ENCODE assay signal across 17 cellular contexts in the genomic region with DNA sequence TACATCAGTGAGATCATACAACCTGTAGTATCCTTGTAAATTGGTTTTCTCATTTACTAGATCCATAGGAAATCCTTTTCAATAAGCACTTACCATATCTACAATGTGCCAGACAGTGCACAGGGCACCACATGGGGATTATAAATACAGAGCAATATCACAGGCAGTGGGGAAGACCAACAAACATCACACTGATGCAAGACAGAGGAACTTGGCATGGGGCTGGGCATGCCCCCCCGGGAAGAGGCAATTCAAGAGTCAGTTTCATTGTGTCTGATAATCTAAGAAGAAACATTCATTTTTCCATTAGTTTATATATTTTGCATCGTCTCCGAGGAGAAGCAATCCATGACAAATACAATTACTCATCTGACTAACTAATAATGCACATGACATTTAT. TPM values are rescaled to one million over a fixed set of nuclear protein-coding genes. Genes with fewer than 3 reads are reported as not detected.
DNase-seq lines count a peak whose midpoint lies in the region; ATAC-seq, FAIRE-seq and TF ChIP-seq lines count a peak whose summit lies in the region.
"Had no signal": no experiment of that assay in that cellular context is flagged by ENCODE, and none has a peak within 500 bp of the region (broad histone marks: within the 10 kb centered on the region; RNA-seq: fewer than 3 reads in every experiment).

No MANE protein-coding gene starts in this region.

- H3K27ac Mint-ChIP-seq in chondrocyte (ENCODE audit: unreplicated experiment): peak overlapping the region; percentile 10
- H3K27ac Mint-ChIP-seq in CD14-positive monocyte: no peak overlapping the region
- H3K27ac Mint-ChIP-seq: CD8-positive, alpha-beta memory T cell had no signal

- H4K8ac ChIP-seq in mesendoderm (ENCODE audit: low read depth, low read length): no peak overlapping the region

- WGBS in A549 (ENCODE audit: missing lambda C conversion rate): 71% methylated on average over 3 of the region's 3 CpGs
- no CpG with 5 or more reads among the region's 3 CpGs for WGBS in mesendoderm (ENCODE audit: extremely low coverage, insufficient coverage, low lambda C conversion rate)
- 55% methylated on average over 3 of the region's 3 CpGs for WGBS in suprapubic skin

- no peak for DNase-seq in A549 (ENCODE audit: low read depth in 1 of 2, low spot score in 1 of 2)
- DNase-seq in MG63: peak; percentile 59
- DNase-seq in chondrocyte (ENCODE audit: low spot score): no peak
- DNase-seq in mesendoderm: peak; percentile 46
- DNase-seq in left ventricle myocardium superior: no peak
- DNase-seq in suprapubic skin (ENCODE audit: low spot score in 2 of 2): no peak
- DNase-seq in CD14-positive monocyte (ENCODE audit: low spot score): no peak
- DNase-seq in H7: no peak
- DNase-seq: CD8-positive, alpha-beta memory T cell; GF-D8; NCI-H1436; NCI-H2081 treated with DMSO at 0.1 percent for 48 hours; NCI-H2227 treated with DMSO at 0.1 percent for 48 hours; SHP77 had no signal

- no peak overlapping the region for H3K56ac ChIP-seq in mesendoderm (ENCODE audit: low read length)

- TF ChIP-seq EP300 in A549 (IDR thresholded peaks at IDR 0.05): no peak
- TF ChIP-seq EP300 in suprapubic skin (IDR thresholded peaks at IDR 0.05): no peak

- no peak for TF ChIP-seq CTCF in A549 (IDR thresholded peaks at IDR 0.05)
- no peak for TF ChIP-seq CTCF in chondrocyte (IDR thresholded peaks at IDR 0.05)
- no peak for TF ChIP-seq CTCF in suprapubic skin (IDR thresholded peaks at IDR 0.05)
- no peak for TF ChIP-seq CTCF in CD14-positive monocyte (IDR thresholded peaks at IDR 0.05)

- H4K5ac ChIP-seq in mesendoderm (ENCODE audit: low read length): no peak overlapping the region

- CTCF ChIA-PET in A549 (lab: Yijun Ruan, JAX): interaction anchor here (1.8 kb wide), 1 partner anchor 46 kb away, joined by 5 read pairs; no protein-coding TSS in a partner anchor

- intact Hi-C loops in left ventricle myocardium superior (cut with micrococcal nuclease) (no loop called here), CD14-positive monocyte (cut with micrococcal nuclease) (no loop called here)

- H3K79me2 ChIP-seq in mesendoderm (ENCODE audit: control insufficient read depth, insufficient read depth, low read length): peaks cover 9% of the 10 kb centered on the region

- H3K9me3 ChIP-seq in A549 (peaks cover 9% of the 10 kb centered on the region), MG63 (no peaks in the 10 kb centered on the region), suprapubic skin (no peaks in the 10 kb centered on the region)

- H3K9ac ChIP-seq in mesendoderm (ENCODE audit: low read length): no peak overlapping the region
- H3K9ac ChIP-seq: BLaER1 had no signal

- H3K27ac ChIP-seq in A549 (no peak overlapping the region), mesendoderm (ENCODE audit: low read depth, low read length) (no peak overlapping the region), suprapubic skin (no peak overlapping the region)
- H3K27ac ChIP-seq: BLaER1 had no signal

- peaks cover 10% of the 10 kb centered on the region for H3K79me1 ChIP-seq in mesendoderm (ENCODE audit: low read length)

- peaks cover 18% of the 10 kb centered on the region for H3K4me1 ChIP-seq in A549
- peaks cover 2% of the 10 kb centered on the region for H3K4me1 ChIP-seq in mesendoderm (ENCODE audit: control insufficient read depth, low read depth, low read length)
- H3K4me1 ChIP-seq in suprapubic skin: peaks cover 3% of the 10 kb centered on the region
- H3K4me1 ChIP-seq: BLaER1 had no signal

- no peak overlapping the region for H3K4me2 ChIP-seq in A549
- H3K4me2 ChIP-seq in mesendoderm (ENCODE audit: low read length): no peak overlapping the region
- H3K4me2 ChIP-seq: BLaER1 had no signal

- H2BK15ac ChIP-seq in mesendoderm (replicated peaks; ENCODE audit: low read depth): no peak overlapping the region

- H3K27me3 ChIP-seq in MG63 (no peaks in the 10 kb centered on the region), mesendoderm (ENCODE audit: insufficient read depth, low read length, poor library complexity) (no peaks in the 10 kb centered on the region), suprapubic skin (no peaks in the 10 kb centered on the region), H7 (ENCODE audit: control insufficient read depth, insufficient read depth, low read length) (no peaks in the 10 kb centered on the region)
- H3K27me3 ChIP-seq: BLaER1 had no signal

- H3K9me3 Mint-ChIP-seq in chondrocyte (ENCODE audit: low read depth) (no peaks in the 10 kb centered on the region), CD14-positive monocyte (peaks cover 2 to 9% (median 7%) of the 10 kb centered on the region in 7 donors)

- H3K36me3 Mint-ChIP-seq in chondrocyte (ENCODE audit: low read depth) (peaks cover 2% of the 10 kb centered on the region), CD14-positive monocyte (peaks cover 4 to 6% of the 10 kb centered on the region in 2 donors)

- POLR2A ChIA-PET in A549 (lab: Yijun Ruan, JAX): no interaction called here

- no peak overlapping the region for H2BK5ac ChIP-seq in mesendoderm (ENCODE audit: low read length)

- TF ChIP-seq RAD21 in A549 (conservative IDR thresholded peaks at IDR 0.05 in 1 of 2, IDR thresholded peaks at IDR 0.05 in 1 of 2): no peak

- H3K23ac ChIP-seq in mesendoderm (ENCODE audit: low read length): no peak overlapping the region

- no peak overlapping the region for H2AK5ac ChIP-seq in mesendoderm (ENCODE audit: low read length)

- H3K4me3 Mint-ChIP-seq in chondrocyte (ENCODE audit: unreplicated experiment) (no peak overlapping the region), CD14-positive monocyte (no peak overlapping the region)
- H3K4me3 Mint-ChIP-seq: CD8-positive, alpha-beta memory T cell had no signal

- peak; percentile 40 to 42; a peak in 2 of 6 replicates for ATAC-seq in A549
- no peak for ATAC-seq in left ventricle myocardium superior
- ATAC-seq: K562 had no signal

- no peak overlapping the region for H3K18ac ChIP-seq in mesendoderm (ENCODE audit: low read length)

- TF ChIP-seq POLR2A in A549 (IDR thresholded peaks at IDR 0.05; ENCODE audit: low read length) (no peak), suprapubic skin (IDR thresholded peaks at IDR 0.05) (no peak)

- H2BK120ac ChIP-seq in mesendoderm (ENCODE audit: low read depth, low read length): no peak overlapping the region

- peaks cover 7% of the 10 kb centered on the region for H3K36me3 ChIP-seq in MG63
- no peaks in the 10 kb centered on the region for H3K36me3 ChIP-seq in mesendoderm (ENCODE audit: control insufficient read depth, insufficient read depth, low read length)
- H3K36me3 ChIP-seq in suprapubic skin: no peaks in the 10 kb centered on the region
- H3K36me3 ChIP-seq in H7 (replicated peaks; ENCODE audit: control insufficient read depth, insufficient read depth, low read length): no peaks in the 10 kb centered on the region

- H3K4me3 ChIP-seq in A549 (no peak overlapping the region), MG63 (no peak overlapping the region), mesendoderm (ENCODE audit: low read length) (no peak overlapping the region), suprapubic skin (no peak overlapping the region), H7 (ENCODE audit: insufficient read depth, low read depth, low read length) (no peak overlapping the region)
- H3K4me3 ChIP-seq: BLaER1, K562 had no signal

- H3K4ac ChIP-seq in mesendoderm (ENCODE audit: low read depth, low read length): no peak overlapping the region

- H3K4me1 Mint-ChIP-seq in chondrocyte (ENCODE audit: low read depth) (peaks cover 48% of the 10 kb centered on the region), CD14-positive monocyte (peaks cover 34% of the 10 kb centered on the region)
- H3K4me1 Mint-ChIP-seq: CD8-positive, alpha-beta memory T cell had no signal

- no peak for FAIRE-seq in A549 (lab: Jason Lieb, UNC)
- FAIRE-seq: GM12891, K562 had no signal

- H3K27me3 Mint-ChIP-seq in chondrocyte (ENCODE audit: low read depth) (no peaks in the 10 kb centered on the region), CD14-positive monocyte (ENCODE audit: low read depth in 3 of 3) (no peaks in the 10 kb centered on the region)
- H3K27me3 Mint-ChIP-seq: CD8-positive, alpha-beta memory T cell had no signal

TF ChIP-seq in A549, 52 proteins besides CTCF, POLR2A, EP300 and RAD21 (continues in another document):
- no peak for TF ChIP-seq HDAC2 (IDR thresholded peaks at IDR 0.05)
- no peak for TF ChIP-seq MAFK (IDR thresholded peaks at IDR 0.05; ENCODE audit: partially characterized antibody)
- no peak for TF ChIP-seq HEYL (CRISPR knock-in tag; IDR thresholded peaks at IDR 0.05)
- no peak for TF ChIP-seq PBX3 (IDR thresholded peaks at IDR 0.05)
- no peak for TF ChIP-seq RFX5 (IDR thresholded peaks at IDR 0.05)
- no peak for TF ChIP-seq SMC3 (IDR thresholded peaks at IDR 0.05)
- TF ChIP-seq, protein P1, sequence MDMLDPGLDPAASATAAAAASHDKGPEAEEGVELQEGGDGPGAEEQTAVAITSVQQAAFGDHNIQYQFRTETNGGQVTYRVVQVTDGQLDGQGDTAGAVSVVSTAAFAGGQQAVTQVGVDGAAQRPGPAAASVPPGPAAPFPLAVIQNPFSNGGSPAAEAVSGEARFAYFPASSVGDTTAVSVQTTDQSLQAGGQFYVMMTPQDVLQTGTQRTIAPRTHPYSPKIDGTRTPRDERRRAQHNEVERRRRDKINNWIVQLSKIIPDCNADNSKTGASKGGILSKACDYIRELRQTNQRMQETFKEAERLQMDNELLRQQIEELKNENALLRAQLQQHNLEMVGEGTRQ (IDR thresholded peaks at IDR 0.05): no peak
- TF ChIP-seq RCOR1 (IDR thresholded peaks at IDR 0.05; ENCODE audit: low read depth, low read length): no peak

RNA-seq across cellular contexts. Expression of gene NT5DC3, which starts 16.2 kb away (rescaled TPM):
- polyA plus RNA-seq in A549 (2011; rRNA removed) (5.2 and 8.8 TPM in 2 replicates), A549 (2017; fragmentation: RNase III; extraction: RNeasy Plus Mini Kit Qiagen cat#74134 plus additional on column Dnase treatment) (5.6 to 6.7 TPM (median 6.3 TPM) in 3 replicates), CD14-positive monocyte (under 1 TPM; 0.27 to 0.93 TPM)
- polyA plus RNA-seq in A549 (2012; cell fraction: cytosol; rRNA removed): 4.1 and 5.4 TPM in 2 replicates
- 11.6 and 21.4 TPM in 2 replicates for polyA plus RNA-seq in A549 (2012; cell fraction: nucleus; rRNA removed)
- polyA minus RNA-seq in A549 (2011; rRNA and poly(A)+ RNA removed): 9.8 and 13.0 TPM in 2 replicates
- 10.9 and 11.8 TPM in 2 replicates for total RNA-seq in MG63 (2014; rRNA removed; shearing (Covaris generic); ENCODE audit: low replicate concordance)
- total RNA-seq in chondrocyte (24.0 to 26.2 TPM (median 25.3 TPM) in 3 replicates), left ventricle myocardium superior (3.3 TPM), suprapubic skin (1 to 10 TPM; 4.2 to 6.5 (median 5.0) TPM)
- 3.4 TPM for polyA plus RNA-seq in mesendoderm (2013, experiment 1 of 2)
- polyA plus RNA-seq in mesendoderm (2013, experiment 2 of 2): 3.0 TPM
- total RNA-seq in H7 (2014; rRNA removed; shearing (Covaris generic)): 6.3 and 11.0 TPM in 2 replicates

Comparison
In these comparisons a context has a peak if more than half of its experiments do, and no peak if none do; other contexts are left out.
1. DNase-seq: peak in MG63 (single experiment) and mesendoderm (single experiment); none in A549 (0 of 2), chondrocyte (single experiment), left ventricle myocardium superior (single experiment), suprapubic skin (0 of 2), CD14-positive monocyte (single experiment) and H7 (single experiment).